13 cellular contexts compared by ENCODE assay signal in genomic region chr18:61975526-61976326, GRCh38.
DNase-seq lines count a peak whose midpoint lies in the region; ATAC-seq and TF ChIP-seq lines count a peak whose summit lies in the region.
"Had no signal": no experiment of that assay in that cellular context is flagged by ENCODE, and none has a peak within 500 bp of the region (broad histone marks: within the 10 kb centered on the region; RNA-seq: fewer than 3 reads in every experiment).

No MANE protein-coding gene starts in this region.

- TF ChIP-seq CTCF in MM.1S (IDR thresholded peaks at IDR 0.05; ENCODE audit: low read length), result no peak

- H3K79me2 ChIP-seq in MM.1S (ENCODE audit: low read length), result no peaks in the 10 kb centered on the region

- H3K27me3 Mint-ChIP-seq in effector memory CD8-positive, alpha-beta T cell, result no peaks in the 10 kb centered on the region
- H3K27me3 Mint-ChIP-seq: stimulated activated memory B cell treated with anti-CD40 and anti-IgM and Interleukin-4, amounts not matched to agents 10 μg/mL and 1 μg/mL and 100 μg/mL, for 72 hours had no signal

- DNase-seq in MM.1S (peak; percentile 70), NCI-H2081 (lab: John Stamatoyannopoulos, UW) (no peak), NCI-H2171 treated with DMSO at 0.1 percent for 48 hours (lab: John Stamatoyannopoulos, UW) (no peak), GM19238 (ENCODE audit: insufficient read length, low spot score) (no peak)
- DNase-seq in effector memory CD8-positive, alpha-beta T cell, result peak; percentile 31 to 43 (median 32)
- DNase-seq: cortex of kidney, glutamatergic neuron had no signal

- H3K27ac ChIP-seq in MM.1S (ENCODE audit: low read length), result no peak overlapping the region
- H3K27ac ChIP-seq: HL-60, RWPE1 had no signal

- H3K27ac Mint-ChIP-seq in effector memory CD8-positive, alpha-beta T cell, result peak overlapping the region; percentile 78 to 84
- H3K27ac Mint-ChIP-seq: stimulated activated memory B cell treated with anti-CD40 and anti-IgM and Interleukin-4, amounts not matched to agents 10 μg/mL and 1 μg/mL and 100 μg/mL, for 72 hours had no signal

- no peaks in the 10 kb centered on the region for H3K9me3 Mint-ChIP-seq in effector memory CD8-positive, alpha-beta T cell
- H3K9me3 Mint-ChIP-seq: stimulated activated memory B cell treated with anti-CD40 and anti-IgM and Interleukin-4, amounts not matched to agents 10 μg/mL and 1 μg/mL and 100 μg/mL, for 72 hours had no signal

- peak overlapping the region; percentile 21; the same call in 1 of the 2 replicates for H3K4me2 ChIP-seq in MM.1S (ENCODE audit: low read depth, low read length)

- H3K9ac ChIP-seq in MM.1S (ENCODE audit: low read length), result no peak overlapping the region

- no peaks in the 10 kb centered on the region for H3K36me3 Mint-ChIP-seq in effector memory CD8-positive, alpha-beta T cell (ENCODE audit: insufficient read depth)
- H3K36me3 Mint-ChIP-seq: stimulated activated memory B cell treated with anti-CD40 and anti-IgM and Interleukin-4, amounts not matched to agents 10 μg/mL and 1 μg/mL and 100 μg/mL, for 72 hours had no signal

- H3K4me1 ChIP-seq in MM.1S (ENCODE audit: low read length), result peaks cover 20% of the 10 kb centered on the region

- H3K4me3 Mint-ChIP-seq in effector memory CD8-positive, alpha-beta T cell, result peak overlapping the region in 1 of 2 donors; percentile 4
- H3K4me3 Mint-ChIP-seq: stimulated activated memory B cell treated with anti-CD40 and anti-IgM and Interleukin-4, amounts not matched to agents 10 μg/mL and 1 μg/mL and 100 μg/mL, for 72 hours had no signal

- H3F3A ChIP-seq in MM.1S (ENCODE audit: insufficient read depth, low read length), result peaks cover 3% of the 10 kb centered on the region; the same call in 1 of the 2 replicates

- peaks cover 10 to 15% of the 10 kb centered on the region in 2 donors for H3K4me1 Mint-ChIP-seq in effector memory CD8-positive, alpha-beta T cell (ENCODE audit: low read depth in 2 of 2)

- no peaks in the 10 kb centered on the region for H4K20me1 ChIP-seq in MM.1S (ENCODE audit: insufficient read depth, low read length)

- H3K9me2 ChIP-seq in MM.1S (replicated peaks; ENCODE audit: insufficient read depth, low read length), result no peaks in the 10 kb centered on the region

- H3K27me3 ChIP-seq in MM.1S (replicated peaks; ENCODE audit: insufficient read depth, low read length), result no peaks in the 10 kb centered on the region

- ATAC-seq in GM18511 (IDR thresholded peaks at IDR 0.05; ENCODE audit: unreplicated experiment), result peak; percentile 57
- peak; percentile 41 for ATAC-seq in GM21360 (IDR thresholded peaks at IDR 0.05; ENCODE audit: unreplicated experiment)
- ATAC-seq in effector memory CD8-positive, alpha-beta T cell (replicated peaks), result peak; percentile 93
- no peak for ATAC-seq in HG03469 (IDR thresholded peaks at IDR 0.05; ENCODE audit: unreplicated experiment)
- ATAC-seq: stimulated activated memory B cell treated with anti-CD40 and anti-IgM and Interleukin-4, amounts not matched to agents 10 μg/mL and 1 μg/mL and 100 μg/mL, for 72 hours had no signal

- H3K36me3 ChIP-seq in MM.1S (replicated peaks; ENCODE audit: insufficient read depth, low read length), result no peaks in the 10 kb centered on the region

- H2AFZ ChIP-seq in MM.1S (ENCODE audit: low read length), result peak overlapping the region; percentile 26; the same call in 1 of the 2 replicates

- H3K9me3 ChIP-seq in MM.1S (replicated peaks; ENCODE audit: insufficient read depth, low read length), result no peaks in the 10 kb centered on the region

- H3K4me3 ChIP-seq in MM.1S (ENCODE audit: low read length), result no peak overlapping the region

Comparison
In these comparisons a context has a peak if more than half of its experiments do, and no peak if none do; other contexts are left out.
1. DNase-seq: peak in MM.1S (single experiment) and effector memory CD8-positive, alpha-beta T cell (3 of 3); none in NCI-H2081 (0 of 2), NCI-H2171 treated with DMSO at 0.1 percent for 48 hours (single experiment) and GM19238 (single experiment).